11 cellular contexts compared by ENCODE assay signal in the genomic region with DNA sequence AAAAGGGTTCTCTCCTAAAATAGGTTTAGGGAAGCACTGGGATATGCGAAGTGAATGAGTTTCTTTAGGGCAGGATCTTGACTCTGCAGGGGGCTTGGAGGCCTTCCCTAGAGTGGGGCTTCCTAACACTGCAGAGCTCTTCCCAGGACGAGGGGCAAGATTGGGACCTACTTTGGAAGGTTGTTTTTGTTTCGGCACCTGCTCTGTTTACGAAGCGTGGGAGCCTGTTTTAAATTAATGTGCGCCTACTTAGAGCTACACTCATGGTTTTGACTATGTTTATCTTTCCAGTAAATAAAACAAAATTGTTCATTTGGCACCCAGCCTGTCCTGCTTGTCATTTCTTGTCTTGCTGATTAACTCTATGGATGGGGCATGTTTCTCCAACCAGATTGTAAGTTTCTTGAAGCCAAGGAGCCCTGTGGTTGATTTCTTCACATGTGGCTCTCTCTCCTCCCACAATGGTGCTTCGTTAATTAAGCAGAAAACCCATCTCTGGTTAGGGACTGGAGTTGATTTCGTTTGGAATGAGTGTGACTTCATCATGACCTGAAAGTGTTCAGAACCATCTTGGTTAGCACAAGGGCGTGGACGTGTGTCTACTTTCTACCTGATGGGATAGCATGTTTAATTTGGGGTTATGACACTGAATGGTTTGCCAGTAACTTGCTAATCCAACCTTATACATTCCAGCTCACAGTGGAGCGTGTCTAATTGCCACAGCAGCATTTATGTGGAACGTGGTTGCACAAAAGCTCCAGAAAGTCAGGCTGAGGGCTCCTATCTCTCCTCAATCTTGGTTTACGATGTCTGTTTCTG.
A peak's percentile ranks its signal among the peaks of the same experiment; 100 is the strongest.
DNase-seq lines count a peak whose midpoint lies in the region; ATAC-seq and TF ChIP-seq lines count a peak whose summit lies in the region.
"Had no signal": no experiment of that assay in that cellular context is flagged by ENCODE, and none has a peak within 500 bp of the region (broad histone marks: within the 10 kb centered on the region; RNA-seq: fewer than 3 reads in every experiment).

No MANE protein-coding gene starts in this region.

- ATAC-seq in GM21576 (IDR thresholded peaks at IDR 0.05; ENCODE audit: unreplicated experiment) = no peak
- no peak for ATAC-seq in PC-3

- no peak for TF ChIP-seq EP300 in stomach (IDR thresholded peaks at IDR 0.05)

- H3K36me3 ChIP-seq in HEK293 (ENCODE audit: control insufficient read depth in 2 of 2, insufficient read depth in 1 of 2, low read length in 2 of 2) (peaks cover 0 to 4% of the 10 kb centered on the region in 2 experiments; a peak in 1 of 3 replicates), ascending aorta (no peaks in the 10 kb centered on the region), stomach (peaks cover 0 to 3% (median 0%) of the 10 kb centered on the region in 4 donors), PC-3 (ENCODE audit: low read depth, low read length) (peaks cover 6% of the 10 kb centered on the region; the same call in 1 of the 2 replicates)
- H3K36me3 ChIP-seq: WERI-Rb-1 had no signal

- no TSS peak for BruUV-seq in PC-3 (replicated peaks; lab: Mats Ljungman, UMichigan)

- no peak overlapping the region for H3K9ac ChIP-seq in PC-3 (ENCODE audit: low read length)

- H2AFZ ChIP-seq in PC-3 (ENCODE audit: low read length) = no peak overlapping the region

- POLR2A ChIA-PET in HEK293 (lab: Yijun Ruan, JAX) = interaction anchor here (1.7 kb wide), 1 partner anchor 89 kb away, joined by 6 read pairs; no protein-coding TSS in a partner anchor
- POLR2A ChIA-PET in PC-3 (lab: Charles Lee; ENCODE audit: unreplicated experiment) = no interaction called here

- no peak overlapping the region for H3K4me2 ChIP-seq in PC-3 (ENCODE audit: low read length)

- H4K20me1 ChIP-seq in PC-3 (ENCODE audit: low read length) = peaks cover 12% of the 10 kb centered on the region

- DNase-seq in ascending aorta (ENCODE audit: low spot score in 2 of 2) (no peak), iPS DF 19.7 (ENCODE audit: low read depth, low spot score) (peak; percentile 64), stomach (no peak), PC-3 (no peak), SIG-M5 treated with dmso at 0.1 percent for 504 hours (lab: John Stamatoyannopoulos, UW; ENCODE audit: unreplicated experiment) (no peak)
- DNase-seq in stimulated activated CD4-positive, alpha-beta T cell treated with anti-CD3 and anti-CD28 coated beads, Interleukin-12 subunit alpha, Interleukin-12 subunit beta, amount 100 ng/mL, for 4 hours = no peak
- DNase-seq: COR-L47, retina, WERI-Rb-1 had no signal

- no peak for TF ChIP-seq CTCF in HEK293 (tag by site-specific recombination; IDR thresholded peaks at IDR 0.05)
- TF ChIP-seq CTCF in ascending aorta (IDR thresholded peaks at IDR 0.05) = no peak
- TF ChIP-seq CTCF in stomach (IDR thresholded peaks at IDR 0.05) = no peak
- TF ChIP-seq CTCF in PC-3 (conservative IDR thresholded peaks at IDR 0.05; ENCODE audit: low read depth, low read length) = no peak

- H3K27ac ChIP-seq in HEK293 (ENCODE audit: extremely low read depth, low read depth, low read length) (peak overlapping the region; percentile 76), ascending aorta (peak overlapping the region; percentile 89 to 96), stomach (peak overlapping the region in 4 of 5 donors; percentile 34 to 70 (median 60)), PC-3 (ENCODE audit: low read length) (no peak overlapping the region)
- H3K27ac ChIP-seq: WERI-Rb-1 had no signal

- whole genome bisulfite sequencing in stomach, 5 donors = 70 to 79% (median 75%) methylated on average over 13 of the region's 13 CpGs

- H3K4me1 ChIP-seq in HEK293 (ENCODE audit: control insufficient read depth, insufficient read depth, low read length) = peaks cover 22% of the 10 kb centered on the region
- peaks cover 16 to 79% of the 10 kb centered on the region in 2 donors for H3K4me1 ChIP-seq in ascending aorta
- H3K4me1 ChIP-seq in stomach = peaks cover 31 to 99% (median 59%) of the 10 kb centered on the region in 4 donors
- H3K4me1 ChIP-seq in PC-3 (ENCODE audit: insufficient read depth, low read length) = peaks cover 23% of the 10 kb centered on the region

- intact Hi-C loops in ascending aorta (cut with DNase I) (loop anchor here (1.0 to 10.0 kb wide), 2 partner anchors 40 to 337 kb away; no protein-coding TSS in a partner anchor), stomach (cut with DNase I; ENCODE audit: low total_unique reads) (no loop called here), PC-3 (cut with micrococcal nuclease) (no loop called here)

- H3F3A ChIP-seq in PC-3 (ENCODE audit: low read length, unreplicated experiment) = no peaks in the 10 kb centered on the region

- H3K4me3 ChIP-seq in HEK293 (ENCODE audit: low read depth, low read length) = no peak overlapping the region
- H3K4me3 ChIP-seq in ascending aorta = peak overlapping the region in 1 of 2 donors; percentile 5
- H3K4me3 ChIP-seq in stomach = no peak overlapping the region
- H3K4me3 ChIP-seq in PC-3 (ENCODE audit: low read length) = no peak overlapping the region

- H3K9me3 ChIP-seq in HEK293 (ENCODE audit: control insufficient read depth, insufficient read depth, low read depth, low read length) (no peaks in the 10 kb centered on the region), ascending aorta (no peaks in the 10 kb centered on the region), stomach (no peaks in the 10 kb centered on the region), PC-3 (ENCODE audit: low read length) (no peaks in the 10 kb centered on the region)

- no peaks in the 10 kb centered on the region for H3K9me2 ChIP-seq in PC-3 (replicated peaks; ENCODE audit: low read length)

- TF ChIP-seq POLR2A in stomach (IDR thresholded peaks at IDR 0.05) = no peak

- H3K79me2 ChIP-seq in PC-3 (ENCODE audit: low read length) = peaks cover 78% of the 10 kb centered on the region

- H3K27me3 ChIP-seq in ascending aorta = no peaks in the 10 kb centered on the region
- no peaks in the 10 kb centered on the region for H3K27me3 ChIP-seq in stomach
- H3K27me3 ChIP-seq in PC-3 (ENCODE audit: low read length) = no peaks in the 10 kb centered on the region

- CTCF ChIA-PET in HEK293 (lab: Yijun Ruan, JAX) = interaction anchor here (0.5 kb wide), 1 partner anchor 89 kb away, joined by 4 read pairs; no protein-coding TSS in a partner anchor
- CTCF ChIA-PET in PC-3 (lab: Charles Lee) = no interaction called here

TF ChIP-seq in HEK293, 187 proteins besides CTCF, POLR2A, EP300 and RAD21 (continues in another document):
- peak; percentile 90 for TF ChIP-seq ZNF600 (tag by site-specific recombination; IDR thresholded peaks at IDR 0.05)
- TF ChIP-seq ZNF2 (tag by site-specific recombination; IDR thresholded peaks at IDR 0.05) = peak; percentile 22; the same call in 1 of the 2 replicates
- no peak for TF ChIP-seq ZNF239 (tag by site-specific recombination; IDR thresholded peaks at IDR 0.05)
- TF ChIP-seq, protein P1, sequence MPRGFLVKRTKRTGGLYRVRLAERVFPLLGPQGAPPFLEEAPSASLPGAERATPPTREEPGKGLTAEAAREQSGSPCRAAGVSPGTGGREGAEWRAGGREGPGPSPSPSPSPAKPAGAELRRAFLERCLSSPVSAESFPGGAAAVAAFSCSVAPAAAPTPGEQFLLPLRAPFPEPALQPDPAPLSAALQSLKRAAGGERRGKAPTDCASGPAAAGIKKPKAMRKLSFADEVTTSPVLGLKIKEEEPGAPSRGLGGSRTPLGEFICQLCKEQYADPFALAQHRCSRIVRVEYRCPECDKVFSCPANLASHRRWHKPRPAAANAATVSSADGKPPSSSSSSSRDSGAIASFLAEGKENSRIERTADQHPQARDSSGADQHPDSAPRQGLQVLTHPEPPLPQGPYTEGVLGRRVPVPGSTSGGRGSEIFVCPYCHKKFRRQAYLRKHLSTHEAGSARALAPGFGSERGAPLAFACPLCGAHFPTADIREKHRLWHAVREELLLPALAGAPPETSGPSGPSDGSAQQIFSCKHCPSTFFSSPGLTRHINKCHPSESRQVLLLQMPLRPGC (tag by site-specific recombination; IDR thresholded peaks at IDR 0.05) = peak; percentile 75; the same call in 1 of the 2 replicates
- TF ChIP-seq ZEB2 (tag by site-specific recombination; IDR thresholded peaks at IDR 0.05) = peak; percentile 79
- TF ChIP-seq ZNF585B (tag by site-specific recombination; IDR thresholded peaks at IDR 0.05) = no peak
- no peak; the same call in 1 of the 2 replicates for TF ChIP-seq ZNF302 (tag by site-specific recombination; IDR thresholded peaks at IDR 0.05; ENCODE audit: low read depth)
- TF ChIP-seq ZFP3 (tag by site-specific recombination; IDR thresholded peaks at IDR 0.05; ENCODE audit: low read depth) = no peak
- TF ChIP-seq ZNF776 (tag by site-specific recombination; IDR thresholded peaks at IDR 0.05; ENCODE audit: borderline replicate concordance) = no peak
- TF ChIP-seq, protein P2, sequence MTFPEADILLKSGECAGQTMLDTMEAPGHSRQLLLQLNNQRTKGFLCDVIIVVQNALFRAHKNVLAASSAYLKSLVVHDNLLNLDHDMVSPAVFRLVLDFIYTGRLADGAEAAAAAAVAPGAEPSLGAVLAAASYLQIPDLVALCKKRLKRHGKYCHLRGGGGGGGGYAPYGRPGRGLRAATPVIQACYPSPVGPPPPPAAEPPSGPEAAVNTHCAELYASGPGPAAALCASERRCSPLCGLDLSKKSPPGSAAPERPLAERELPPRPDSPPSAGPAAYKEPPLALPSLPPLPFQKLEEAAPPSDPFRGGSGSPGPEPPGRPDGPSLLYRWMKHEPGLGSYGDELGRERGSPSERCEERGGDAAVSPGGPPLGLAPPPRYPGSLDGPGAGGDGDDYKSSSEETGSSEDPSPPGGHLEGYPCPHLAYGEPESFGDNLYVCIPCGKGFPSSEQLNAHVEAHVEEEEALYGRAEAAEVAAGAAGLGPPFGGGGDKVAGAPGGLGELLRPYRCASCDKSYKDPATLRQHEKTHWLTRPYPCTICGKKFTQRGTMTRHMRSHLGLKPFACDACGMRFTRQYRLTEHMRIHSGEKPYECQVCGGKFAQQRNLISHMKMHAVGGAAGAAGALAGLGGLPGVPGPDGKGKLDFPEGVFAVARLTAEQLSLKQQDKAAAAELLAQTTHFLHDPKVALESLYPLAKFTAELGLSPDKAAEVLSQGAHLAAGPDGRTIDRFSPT (tag by site-specific recombination; IDR thresholded peaks at IDR 0.05) = no peak
- TF ChIP-seq ZSCAN16 (tag by site-specific recombination; IDR thresholded peaks at IDR 0.05) = no peak; the same call in 1 of the 2 replicates
- no peak for TF ChIP-seq ZNF354C (tag by site-specific recombination; IDR thresholded peaks at IDR 0.05; ENCODE audit: borderline replicate concordance, low read depth)
